Comparison of ENCODE assay signal across 10 cellular contexts in the genomic region with DNA sequence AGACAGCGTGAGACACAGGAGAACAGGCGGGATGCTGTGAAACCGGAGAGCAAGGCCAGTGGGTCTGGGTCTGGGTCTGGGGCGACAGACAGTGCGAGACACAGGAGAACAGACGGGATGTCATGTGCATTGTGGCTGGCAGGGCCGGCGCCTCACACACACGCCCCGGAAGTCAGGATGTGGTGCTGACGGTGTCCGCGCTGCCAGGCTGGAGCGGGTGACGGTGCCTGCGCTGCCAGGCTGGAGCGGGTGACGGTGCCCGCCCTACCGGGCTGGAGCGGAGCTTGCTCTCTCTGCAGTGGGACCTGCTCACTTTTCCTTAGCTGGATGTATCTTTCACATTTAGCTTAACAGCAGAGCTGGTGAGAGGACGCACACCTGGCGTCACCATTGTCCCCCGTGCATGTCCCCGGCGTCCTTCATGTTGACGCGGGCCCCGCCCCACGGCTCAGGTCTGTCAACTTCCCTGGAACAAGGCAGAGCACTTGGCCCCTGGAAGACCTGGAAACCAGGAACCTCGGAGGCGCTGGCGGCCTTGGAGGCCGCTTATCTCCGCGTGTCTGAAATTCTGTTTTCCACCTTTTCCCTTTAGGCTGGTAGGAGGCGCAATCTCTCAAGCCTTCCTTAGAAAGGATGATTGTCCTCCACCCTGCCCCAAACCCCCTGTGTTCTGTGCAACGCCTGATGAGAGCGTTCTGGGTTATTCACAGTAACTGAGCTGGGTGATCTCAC. TPM values are rescaled to one million over a fixed set of nuclear protein-coding genes. Genes with fewer than 3 reads are reported as not detected.
DNase-seq lines count a peak whose midpoint lies in the region; ATAC-seq and TF ChIP-seq lines count a peak whose summit lies in the region.
"Had no signal": no experiment of that assay in that cellular context is flagged by ENCODE, and none has a peak within 500 bp of the region (broad histone marks: within the 10 kb centered on the region; RNA-seq: fewer than 3 reads in every experiment).

No MANE protein-coding gene starts in this region.

- H3K4me3 ChIP-seq in left ventricle myocardium inferior (no peak overlapping the region), right atrium auricular region (no peak overlapping the region), skeletal muscle tissue (ENCODE audit: low read length in 3 of 3) (no peak overlapping the region)
- H3K4me3 ChIP-seq: ascending aorta had no signal

- peak overlapping the region; percentile 91 for H3K27ac Mint-ChIP-seq in activated naive CD8-positive, alpha-beta T cell treated with anti-CD3 and anti-CD28 coated beads for 36 hours

- TF ChIP-seq CTCF in left ventricle myocardium inferior (IDR thresholded peaks at IDR 0.05; ENCODE audit: borderline replicate concordance) (no peak), right atrium auricular region (IDR thresholded peaks at IDR 0.05) (no peak)

- H3K9me3 Mint-ChIP-seq in activated naive CD8-positive, alpha-beta T cell treated with anti-CD3 and anti-CD28 coated beads for 36 hours = no peaks in the 10 kb centered on the region

- H3K9ac ChIP-seq in skeletal muscle tissue (ENCODE audit: low read depth in 1 of 3, low read length in 3 of 3) = peak overlapping the region in 1 of 3 donors; percentile 45

- H3K27me3 Mint-ChIP-seq in activated naive CD8-positive, alpha-beta T cell treated with anti-CD3 and anti-CD28 coated beads for 36 hours = no peaks in the 10 kb centered on the region

- H3K4me1 ChIP-seq in left ventricle myocardium inferior = peaks cover 64% of the 10 kb centered on the region
- H3K4me1 ChIP-seq in right atrium auricular region = peaks cover 0 to 39% of the 10 kb centered on the region in 2 donors
- peaks cover 32 to 62% (median 49%) of the 10 kb centered on the region in 3 donors for H3K4me1 ChIP-seq in skeletal muscle tissue (ENCODE audit: control insufficient read depth in 3 of 3, insufficient read depth in 3 of 3, low read length in 3 of 3)
- H3K4me1 ChIP-seq: ascending aorta had no signal

- peaks cover 29% of the 10 kb centered on the region for H3K36me3 Mint-ChIP-seq in activated naive CD8-positive, alpha-beta T cell treated with anti-CD3 and anti-CD28 coated beads for 36 hours

- no peaks in the 10 kb centered on the region for H3K36me3 ChIP-seq in left ventricle myocardium inferior
- no peaks in the 10 kb centered on the region for H3K36me3 ChIP-seq in right atrium auricular region
- peaks cover 0 to 4% (median 0%) of the 10 kb centered on the region in 3 donors for H3K36me3 ChIP-seq in skeletal muscle tissue (ENCODE audit: control insufficient read depth in 3 of 3, insufficient read depth in 3 of 3, low read length in 3 of 3)

- H3K27ac ChIP-seq in left ventricle myocardium inferior (replicated peaks) = peak overlapping the region; percentile 8
- no peak overlapping the region for H3K27ac ChIP-seq in right atrium auricular region
- H3K27ac ChIP-seq in skeletal muscle tissue (ENCODE audit: low read depth, low read length) = peak overlapping the region; percentile 56
- H3K27ac ChIP-seq: ascending aorta had no signal

- no peaks in the 10 kb centered on the region for H3K9me3 ChIP-seq in left ventricle myocardium inferior (replicated peaks)
- H3K9me3 ChIP-seq in right atrium auricular region = no peaks in the 10 kb centered on the region
- H3K9me3 ChIP-seq in skeletal muscle tissue (ENCODE audit: control insufficient read depth in 3 of 3, low read length in 3 of 3) = no peaks in the 10 kb centered on the region
- H3K9me3 ChIP-seq: ascending aorta had no signal

- no peak for ATAC-seq in GM21528 (IDR thresholded peaks at IDR 0.05; ENCODE audit: low FRiP score, unreplicated experiment)

- H3K27me3 ChIP-seq in left ventricle myocardium inferior (ENCODE audit: low read depth) (no peaks in the 10 kb centered on the region), right atrium auricular region (no peaks in the 10 kb centered on the region), skeletal muscle tissue (ENCODE audit: control insufficient read depth in 3 of 3, insufficient read depth in 3 of 3, low read length in 3 of 3) (no peaks in the 10 kb centered on the region)
- H3K27me3 ChIP-seq: ascending aorta had no signal

- intact Hi-C loops in left ventricle myocardium inferior (cut with micrococcal nuclease) = no loop called here

- DNase-seq in left ventricle myocardium inferior = no peak
- no peak for DNase-seq in right atrium auricular region (ENCODE audit: low spot score)
- DNase-seq in activated naive CD8-positive, alpha-beta T cell treated with anti-CD3 and anti-CD28 coated beads for 36 hours = peak; percentile 77
- no peak for DNase-seq in NCI-H146 treated with DMSO at 0.1 percent for 48 hours (lab: John Stamatoyannopoulos, UW; ENCODE audit: unreplicated experiment)
- DNase-seq in NCI-H524 treated with DMSO at 0.1 percent for 48 hours (lab: John Stamatoyannopoulos, UW) = no peak
- no peak for DNase-seq in NCI-H2196 treated with DMSO at 0.1 percent for 48 hours (lab: John Stamatoyannopoulos, UW; ENCODE audit: unreplicated experiment)

- H3K4me3 Mint-ChIP-seq in activated naive CD8-positive, alpha-beta T cell treated with anti-CD3 and anti-CD28 coated beads for 36 hours = peak overlapping the region; percentile 67
- H3K4me3 Mint-ChIP-seq: neural crest cell had no signal

- H3K4me1 Mint-ChIP-seq in activated naive CD8-positive, alpha-beta T cell treated with anti-CD3 and anti-CD28 coated beads for 36 hours = peaks cover 65% of the 10 kb centered on the region

RNA-seq across cellular contexts. Expression of a gene that starts 43.1 kb away (rescaled TPM):
- total RNA-seq in left ventricle myocardium inferior = not detected
- total RNA-seq in right atrium auricular region = not detected
- not detected for total RNA-seq in activated naive CD8-positive, alpha-beta T cell treated with anti-CD3 and anti-CD28 coated beads for 36 hours
- total RNA-seq in skeletal muscle tissue = not detected
- total RNA-seq: ascending aorta, neural crest cell had no signal

Comparison
In these comparisons a context has a peak if more than half of its experiments do, and no peak if none do; other contexts are left out.
1. H3K27ac ChIP-seq: peak in left ventricle myocardium inferior (single experiment) and skeletal muscle tissue (single experiment); none in right atrium auricular region (0 of 2).